ENCODE assay signal across 10 cellular contexts in genomic region chr2:230757476-230757875, GRCh38. TPM values are rescaled to one million over a fixed set of nuclear protein-coding genes. Genes with fewer than 3 reads are reported as not detected.
DNase-seq lines count a peak whose midpoint lies in the region; ATAC-seq, FAIRE-seq and TF ChIP-seq lines count a peak whose summit lies in the region.
"Had no signal": no experiment of that assay in that cellular context is flagged by ENCODE, and none has a peak within 500 bp of the region (broad histone marks: within the 10 kb centered on the region; RNA-seq: fewer than 3 reads in every experiment).

No MANE protein-coding gene starts in this region.

- H3K4me3 ChIP-seq in ACC112 (ENCODE audit: low read depth, low read length) = no peak overlapping the region
- no peak overlapping the region for H3K4me3 ChIP-seq in muscle layer of duodenum (ENCODE audit: low read depth in 1 of 2, low read length in 2 of 2)
- H3K4me3 ChIP-seq: skin epidermis had no signal

- H3K27me3 ChIP-seq in ACC112 (ENCODE audit: insufficient read depth, low read length) (no peaks in the 10 kb centered on the region), muscle layer of duodenum (ENCODE audit: low read depth, low read length) (no peaks in the 10 kb centered on the region)

- DNase-seq in GM19239 (ENCODE audit: insufficient read length, low spot score) = no peak
- DNase-seq in endothelial cell (ENCODE audit: low spot score) = no peak
- no peak for DNase-seq in foreskin melanocyte
- no peak for DNase-seq in HUDEP-2 (lab: John Stamatoyannopoulos, UW; ENCODE audit: unreplicated experiment in 76 of 76)
- DNase-seq: NCI-H524 treated with DMSO at 0.1 percent for 48 hours had no signal

- no peaks in the 10 kb centered on the region for H3K27me3 Mint-ChIP-seq in endothelial cell (ENCODE audit: unreplicated experiment)

- TF ChIP-seq CTCF in endothelial cell (IDR thresholded peaks at IDR 0.05; ENCODE audit: unreplicated experiment) = no peak

- no peak overlapping the region for H3K4me3 Mint-ChIP-seq in endothelial cell (ENCODE audit: unreplicated experiment)

- peak; percentile 14 for FAIRE-seq in GM19239 (lab: Jason Lieb, UNC)

- H3K4me1 Mint-ChIP-seq in endothelial cell (ENCODE audit: unreplicated experiment) = peaks cover 12% of the 10 kb centered on the region

- H3K27ac ChIP-seq in ACC112 (ENCODE audit: low read depth, low read length) (peak overlapping the region; percentile 17; the same call in 1 of the 2 replicates), muscle layer of duodenum (ENCODE audit: low read length) (peak overlapping the region; percentile 61)

- H3K36me3 ChIP-seq in ACC112 (ENCODE audit: insufficient read depth, low read length) (0 out of 2 replicates have a peak, but pooled peaks cover 4% of the 10 kb centered on the region), muscle layer of duodenum (ENCODE audit: control insufficient read depth in 1 of 2, insufficient read depth in 2 of 2, low read length in 2 of 2) (peaks cover 0 to 11% of the 10 kb centered on the region in 2 donors)

- H3K4me1 ChIP-seq in ACC112 (ENCODE audit: control insufficient read depth, insufficient read depth, low read length, unreplicated experiment) (peaks cover 28% of the 10 kb centered on the region), muscle layer of duodenum (ENCODE audit: control insufficient read depth in 1 of 2, insufficient read depth in 2 of 2, low read length in 2 of 2) (peaks cover 17 to 23% of the 10 kb centered on the region in 2 donors)

- no peaks in the 10 kb centered on the region for H3K9me3 ChIP-seq in muscle layer of duodenum (ENCODE audit: control insufficient read depth in 1 of 2, low read length in 2 of 2)

- H3K36me3 Mint-ChIP-seq in endothelial cell (ENCODE audit: low read depth, unreplicated experiment) = peaks cover 15% of the 10 kb centered on the region

- no peaks in the 10 kb centered on the region for H3K9me3 Mint-ChIP-seq in endothelial cell (ENCODE audit: unreplicated experiment)

- H3K79me2 ChIP-seq in ACC112 (ENCODE audit: control insufficient read depth, insufficient read depth, low read length, unreplicated experiment) = peaks cover 66% of the 10 kb centered on the region

- peak overlapping the region; percentile 64 for H3K27ac Mint-ChIP-seq in endothelial cell (ENCODE audit: unreplicated experiment)

- ATAC-seq in GM21723 (IDR thresholded peaks at IDR 0.05; ENCODE audit: unreplicated experiment) (no peak), GM19328 (IDR thresholded peaks at IDR 0.05; ENCODE audit: unreplicated experiment) (no peak)

- H2AFZ ChIP-seq in ACC112 (ENCODE audit: low read length, unreplicated experiment) = no peak overlapping the region

RNA-seq across cellular contexts. Expression of gene CAB39, which starts 44.8 kb away (rescaled TPM):
- 48.7 TPM for total RNA-seq in endothelial cell (ENCODE audit: unreplicated experiment)
